ENCODE assay signal across 1 cellular context in the genomic region with DNA sequence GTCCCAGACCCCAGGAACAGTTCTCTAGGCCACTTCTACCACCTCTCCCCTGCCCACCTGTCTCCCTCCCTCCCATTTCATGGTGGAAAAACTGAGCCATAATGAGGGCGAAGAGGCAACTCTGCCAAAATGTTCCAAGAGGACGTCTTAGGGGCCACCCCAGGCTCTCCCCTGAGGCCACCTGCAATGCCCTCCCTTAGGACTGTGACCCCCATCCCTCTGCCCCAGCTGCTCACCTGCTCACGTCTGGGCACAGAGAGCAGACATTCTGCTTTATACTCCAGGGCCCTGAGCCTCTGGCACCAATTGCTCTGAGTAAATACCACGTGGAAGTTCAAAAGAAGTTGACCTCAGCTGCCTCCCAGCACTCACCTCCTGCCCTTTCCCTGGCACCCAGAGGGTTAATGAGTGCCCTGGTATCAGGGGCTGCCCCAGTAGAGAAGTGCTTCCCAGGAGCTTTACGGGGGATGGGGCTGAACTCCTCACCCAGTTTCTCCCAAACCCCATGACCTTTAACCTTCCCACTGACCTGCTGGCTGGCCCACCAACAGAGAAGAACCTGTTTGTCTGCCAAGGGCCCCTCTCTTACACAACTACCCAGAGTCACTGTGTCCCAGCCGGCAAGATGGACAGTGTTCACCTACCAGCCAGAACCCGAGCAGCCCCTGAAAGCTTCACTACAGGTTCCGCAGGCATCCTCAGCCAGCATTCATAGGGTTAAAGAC.
TF ChIP-seq lines count a peak whose summit lies in the region.

No MANE protein-coding gene starts in this region.

TF ChIP-seq in H1, 55 proteins besides CTCF, POLR2A, EP300 and RAD21:
- no peak for TF ChIP-seq TBP (IDR thresholded peaks at IDR 0.05; ENCODE audit: low read depth, low read length)
- TF ChIP-seq CBX8 (IDR thresholded peaks at IDR 0.05; ENCODE audit: borderline replicate concordance, low read depth, low read length), result no peak
- TF ChIP-seq SP1 (IDR thresholded peaks at IDR 0.05; ENCODE audit: low read depth, low read length), result no peak
- no peak for TF ChIP-seq SRF (IDR thresholded peaks at IDR 0.05; ENCODE audit: low read depth, low read length)
- TF ChIP-seq BRCA1 (IDR thresholded peaks at IDR 0.05; ENCODE audit: low read depth, low read length), result no peak
- TF ChIP-seq EGR1 (IDR thresholded peaks at IDR 0.05; ENCODE audit: borderline replicate concordance, low read depth, low read length), result no peak
- TF ChIP-seq CBX5 (IDR thresholded peaks at IDR 0.05; ENCODE audit: low read depth, low read length), result no peak
- no peak for TF ChIP-seq HDAC6 (IDR thresholded peaks at IDR 0.05; ENCODE audit: low read depth, low read length)
- no peak for TF ChIP-seq POLR2AphosphoS5 (IDR thresholded peaks at IDR 0.05; ENCODE audit: low read depth, low read length)
- TF ChIP-seq EZH2 (IDR thresholded peaks at IDR 0.05; ENCODE audit: low read depth, low read length, severe bottlenecking), result no peak
- no peak for TF ChIP-seq SAP30 (IDR thresholded peaks at IDR 0.05; ENCODE audit: insufficient read depth, insufficient replicate concordance, low read length)
- TF ChIP-seq RBBP5 (IDR thresholded peaks at IDR 0.05; ENCODE audit: borderline replicate concordance, low read depth, low read length), result no peak
- TF ChIP-seq TAF1 (IDR thresholded peaks at IDR 0.05; ENCODE audit: low read depth, low read length), result no peak
- TF ChIP-seq USF2 (IDR thresholded peaks at IDR 0.05; ENCODE audit: low read length), result no peak
- TF ChIP-seq TAF7 (optimal IDR thresholded peaks at IDR 0.05; ENCODE audit: borderline replicate concordance, low read depth, low read length), result no peak
- no peak for TF ChIP-seq PHF8 (conservative IDR thresholded peaks at IDR 0.05; ENCODE audit: low read depth, low read length)
- no peak for TF ChIP-seq TEAD4 (IDR thresholded peaks at IDR 0.05; ENCODE audit: low read depth, low read length)
